ENCODE assay signal across 8 cellular contexts in the genomic region with DNA sequence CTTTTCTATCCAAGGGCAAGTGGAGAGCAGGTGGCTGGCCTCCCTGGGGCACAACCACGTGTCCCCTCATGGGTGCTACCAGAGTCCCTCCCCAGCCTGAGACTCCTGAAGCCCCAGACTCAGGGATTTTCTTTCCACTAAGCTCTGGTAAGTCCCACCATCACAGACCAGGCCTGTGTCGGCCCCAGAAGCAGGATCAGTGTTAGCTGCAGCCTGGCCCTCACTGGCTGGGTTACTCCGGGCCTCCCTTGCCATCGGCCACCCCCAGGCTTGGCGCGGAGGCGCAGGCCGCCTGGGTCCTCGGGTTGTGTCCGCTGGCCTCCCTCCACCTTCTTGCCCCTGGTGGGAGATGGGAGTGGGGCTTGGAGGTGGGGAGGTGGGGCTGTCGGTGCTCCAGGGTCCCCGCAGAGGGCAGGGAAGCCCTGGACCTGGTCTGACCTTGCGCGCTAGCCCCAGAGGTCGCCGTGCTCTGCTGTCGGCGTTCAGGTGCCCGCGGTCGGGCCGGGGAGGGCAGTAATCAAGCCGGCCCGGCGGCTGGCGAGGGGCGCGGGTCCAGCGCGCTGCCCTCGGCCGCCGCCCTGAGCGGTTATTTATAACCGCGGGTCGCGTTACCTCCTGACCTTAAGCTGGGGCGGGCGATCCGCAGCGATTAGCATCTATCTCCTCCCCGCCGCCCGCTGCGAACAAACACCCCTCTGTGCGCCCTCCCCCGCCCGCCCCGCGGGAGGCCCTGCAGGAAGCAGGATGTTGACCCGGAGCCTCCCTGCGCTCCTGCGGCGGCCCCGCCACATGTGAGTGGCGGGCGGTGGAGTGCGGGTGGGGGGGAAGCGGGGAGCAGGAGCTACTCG.
DNase-seq lines count a peak whose midpoint lies in the region; ATAC-seq lines count a peak whose summit lies in the region.

No MANE protein-coding gene starts in this region.

- peak; percentile 87 for ATAC-seq in naive thymus-derived CD8-positive, alpha-beta T cell
- ATAC-seq in stimulated activated memory B cell treated with anti-CD40 and anti-IgM and Interleukin-4, amounts not matched to agents 10 μg/mL and 1 μg/mL and 100 μg/mL, for 72 hours: peak; percentile 61
- ATAC-seq in GM21576 (IDR thresholded peaks at IDR 0.05; ENCODE audit: unreplicated experiment): no peak

- no peaks in the 10 kb centered on the region for H3K36me3 Mint-ChIP-seq in naive thymus-derived CD8-positive, alpha-beta T cell
- H3K36me3 Mint-ChIP-seq in stimulated activated memory B cell treated with anti-CD40 and anti-IgM and Interleukin-4, amounts not matched to agents 10 μg/mL and 1 μg/mL and 100 μg/mL, for 72 hours: no peaks in the 10 kb centered on the region

- H3K27me3 ChIP-seq in H7 (ENCODE audit: control insufficient read depth, insufficient read depth, low read length): no peaks in the 10 kb centered on the region

- peak overlapping the region; percentile 91 to 96 (median 94) for H3K27ac Mint-ChIP-seq in naive thymus-derived CD8-positive, alpha-beta T cell
- peak overlapping the region; percentile 67 for H3K27ac Mint-ChIP-seq in stimulated activated memory B cell treated with anti-CD40 and anti-IgM and Interleukin-4, amounts not matched to agents 10 μg/mL and 1 μg/mL and 100 μg/mL, for 72 hours

- no peaks in the 10 kb centered on the region for H3K9me3 Mint-ChIP-seq in naive thymus-derived CD8-positive, alpha-beta T cell
- no peaks in the 10 kb centered on the region for H3K9me3 Mint-ChIP-seq in stimulated activated memory B cell treated with anti-CD40 and anti-IgM and Interleukin-4, amounts not matched to agents 10 μg/mL and 1 μg/mL and 100 μg/mL, for 72 hours

- H3K36me3 ChIP-seq in H7 (replicated peaks; ENCODE audit: control insufficient read depth, insufficient read depth, low read length): no peaks in the 10 kb centered on the region

- peak overlapping the region; percentile 35 for H3K4me3 ChIP-seq in H7 (ENCODE audit: insufficient read depth, low read depth, low read length)

- H3K4me3 Mint-ChIP-seq in naive thymus-derived CD8-positive, alpha-beta T cell: peak overlapping the region; percentile 77 to 89 (median 84)
- peak overlapping the region; percentile 82 for H3K4me3 Mint-ChIP-seq in stimulated activated memory B cell treated with anti-CD40 and anti-IgM and Interleukin-4, amounts not matched to agents 10 μg/mL and 1 μg/mL and 100 μg/mL, for 72 hours

- POLR2A ChIA-PET in naive thymus-derived CD8-positive, alpha-beta T cell (lab: Charles Lee): interaction anchor here (1.1 to 15.2 kb wide), 14 partner anchors 8 to 94 kb away, joined by 5 to 535 read pairs (median 14); a partner anchor contains a TSS

- DNase-seq in AG20443 (ENCODE audit: low spot score): peak; percentile 72
- peak; percentile 89 for DNase-seq in H7
- peak; percentile 62 for DNase-seq in NOMO-1 treated with DMSO at 0.1 percent for 48 hours (lab: John Stamatoyannopoulos, UW; ENCODE audit: unreplicated experiment)
- peak; percentile 66 for DNase-seq in activated T-cell treated with anti-CD3 and anti-CD28 coated beads for 24 hours (ENCODE audit: low read depth)
- DNase-seq in fibroblast of gingiva (ENCODE audit: low read depth): peak; percentile 41
- DNase-seq in naive thymus-derived CD8-positive, alpha-beta T cell: peak; percentile 54 to 89 (median 74)

- H3K27me3 Mint-ChIP-seq in naive thymus-derived CD8-positive, alpha-beta T cell: no peaks in the 10 kb centered on the region
- H3K27me3 Mint-ChIP-seq in stimulated activated memory B cell treated with anti-CD40 and anti-IgM and Interleukin-4, amounts not matched to agents 10 μg/mL and 1 μg/mL and 100 μg/mL, for 72 hours: peaks cover 26% of the 10 kb centered on the region

- H3K4me1 Mint-ChIP-seq in naive thymus-derived CD8-positive, alpha-beta T cell: peaks cover 31 to 62% (median 52%) of the 10 kb centered on the region in 4 donors
- H3K4me1 Mint-ChIP-seq in stimulated activated memory B cell treated with anti-CD40 and anti-IgM and Interleukin-4, amounts not matched to agents 10 μg/mL and 1 μg/mL and 100 μg/mL, for 72 hours: peaks cover 9% of the 10 kb centered on the region
